Comparison of ENCODE assay signal across 1 cellular context in the genomic region with DNA sequence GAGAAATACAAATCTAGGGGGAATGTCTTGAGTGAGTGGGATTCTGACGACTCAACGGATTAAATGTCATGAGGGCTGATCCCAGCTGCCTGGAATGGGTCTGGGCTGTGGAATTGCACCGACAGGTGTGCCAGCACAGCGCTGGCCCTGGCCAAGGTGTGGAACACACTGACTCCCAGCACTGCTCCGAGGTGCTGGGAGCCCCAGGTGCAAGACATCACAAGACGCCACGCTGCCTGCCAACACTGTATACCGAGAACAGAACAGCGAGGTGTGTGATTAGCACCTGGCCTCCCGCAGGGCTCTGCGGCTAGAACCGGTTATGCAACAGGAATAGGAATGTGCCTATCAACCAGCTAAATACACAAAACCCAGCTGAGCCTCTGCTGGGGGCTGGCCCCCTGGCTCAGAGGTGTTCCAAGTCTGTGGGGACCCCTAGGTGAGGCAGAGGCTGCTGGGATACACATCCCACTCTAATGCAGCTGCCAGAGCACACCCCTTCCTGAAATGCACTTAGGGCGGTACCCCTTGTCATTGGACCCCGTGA.
TF ChIP-seq lines count a peak whose summit lies in the region.

No MANE protein-coding gene starts in this region.

TF ChIP-seq in HepG2, 621 proteins besides CTCF, POLR2A, EP300 and RAD21 (continued from another document and continues in another):
- TF ChIP-seq ELF3 (CRISPR knock-in tag; IDR thresholded peaks at IDR 0.05): 0 out of 2 replicates have a peak, but pooled peaks have one; percentile 23
- TF ChIP-seq, protein P1, sequence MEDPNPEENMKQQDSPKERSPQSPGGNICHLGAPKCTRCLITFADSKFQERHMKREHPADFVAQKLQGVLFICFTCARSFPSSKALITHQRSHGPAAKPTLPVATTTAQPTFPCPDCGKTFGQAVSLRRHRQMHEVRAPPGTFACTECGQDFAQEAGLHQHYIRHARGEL (CRISPR knock-in tag; IDR thresholded peaks at IDR 0.05): no peak
- no peak for TF ChIP-seq SMARCC2 (IDR thresholded peaks at IDR 0.05)
- TF ChIP-seq, protein P2, sequence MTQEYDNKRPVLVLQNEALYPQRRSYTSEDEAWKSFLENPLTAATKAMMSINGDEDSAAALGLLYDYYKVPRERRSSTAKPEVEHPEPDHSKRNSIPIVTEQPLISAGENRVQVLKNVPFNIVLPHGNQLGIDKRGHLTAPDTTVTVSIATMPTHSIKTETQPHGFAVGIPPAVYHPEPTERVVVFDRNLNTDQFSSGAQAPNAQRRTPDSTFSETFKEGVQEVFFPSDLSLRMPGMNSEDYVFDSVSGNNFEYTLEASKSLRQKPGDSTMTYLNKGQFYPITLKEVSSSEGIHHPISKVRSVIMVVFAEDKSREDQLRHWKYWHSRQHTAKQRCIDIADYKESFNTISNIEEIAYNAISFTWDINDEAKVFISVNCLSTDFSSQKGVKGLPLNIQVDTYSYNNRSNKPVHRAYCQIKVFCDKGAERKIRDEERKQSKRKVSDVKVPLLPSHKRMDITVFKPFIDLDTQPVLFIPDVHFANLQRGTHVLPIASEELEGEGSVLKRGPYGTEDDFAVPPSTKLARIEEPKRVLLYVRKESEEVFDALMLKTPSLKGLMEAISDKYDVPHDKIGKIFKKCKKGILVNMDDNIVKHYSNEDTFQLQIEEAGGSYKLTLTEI (CRISPR knock-in tag; conservative IDR thresholded peaks at IDR 0.05): no peak
- no peak for TF ChIP-seq ATF1 (CRISPR knock-in tag; IDR thresholded peaks at IDR 0.05)
- TF ChIP-seq, protein P3, sequence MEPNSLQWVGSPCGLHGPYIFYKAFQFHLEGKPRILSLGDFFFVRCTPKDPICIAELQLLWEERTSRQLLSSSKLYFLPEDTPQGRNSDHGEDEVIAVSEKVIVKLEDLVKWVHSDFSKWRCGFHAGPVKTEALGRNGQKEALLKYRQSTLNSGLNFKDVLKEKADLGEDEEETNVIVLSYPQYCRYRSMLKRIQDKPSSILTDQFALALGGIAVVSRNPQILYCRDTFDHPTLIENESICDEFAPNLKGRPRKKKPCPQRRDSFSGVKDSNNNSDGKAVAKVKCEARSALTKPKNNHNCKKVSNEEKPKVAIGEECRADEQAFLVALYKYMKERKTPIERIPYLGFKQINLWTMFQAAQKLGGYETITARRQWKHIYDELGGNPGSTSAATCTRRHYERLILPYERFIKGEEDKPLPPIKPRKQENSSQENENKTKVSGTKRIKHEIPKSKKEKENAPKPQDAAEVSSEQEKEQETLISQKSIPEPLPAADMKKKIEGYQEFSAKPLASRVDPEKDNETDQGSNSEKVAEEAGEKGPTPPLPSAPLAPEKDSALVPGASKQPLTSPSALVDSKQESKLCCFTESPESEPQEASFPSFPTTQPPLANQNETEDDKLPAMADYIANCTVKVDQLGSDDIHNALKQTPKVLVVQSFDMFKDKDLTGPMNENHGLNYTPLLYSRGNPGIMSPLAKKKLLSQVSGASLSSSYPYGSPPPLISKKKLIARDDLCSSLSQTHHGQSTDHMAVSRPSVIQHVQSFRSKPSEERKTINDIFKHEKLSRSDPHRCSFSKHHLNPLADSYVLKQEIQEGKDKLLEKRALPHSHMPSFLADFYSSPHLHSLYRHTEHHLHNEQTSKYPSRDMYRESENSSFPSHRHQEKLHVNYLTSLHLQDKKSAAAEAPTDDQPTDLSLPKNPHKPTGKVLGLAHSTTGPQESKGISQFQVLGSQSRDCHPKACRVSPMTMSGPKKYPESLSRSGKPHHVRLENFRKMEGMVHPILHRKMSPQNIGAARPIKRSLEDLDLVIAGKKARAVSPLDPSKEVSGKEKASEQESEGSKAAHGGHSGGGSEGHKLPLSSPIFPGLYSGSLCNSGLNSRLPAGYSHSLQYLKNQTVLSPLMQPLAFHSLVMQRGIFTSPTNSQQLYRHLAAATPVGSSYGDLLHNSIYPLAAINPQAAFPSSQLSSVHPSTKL (CRISPR knock-in tag; IDR thresholded peaks at IDR 0.05): peak; percentile 76
- TF ChIP-seq ZBTB7B (CRISPR knock-in tag; IDR thresholded peaks at IDR 0.05): peak; percentile 97
- TF ChIP-seq, protein P4, sequence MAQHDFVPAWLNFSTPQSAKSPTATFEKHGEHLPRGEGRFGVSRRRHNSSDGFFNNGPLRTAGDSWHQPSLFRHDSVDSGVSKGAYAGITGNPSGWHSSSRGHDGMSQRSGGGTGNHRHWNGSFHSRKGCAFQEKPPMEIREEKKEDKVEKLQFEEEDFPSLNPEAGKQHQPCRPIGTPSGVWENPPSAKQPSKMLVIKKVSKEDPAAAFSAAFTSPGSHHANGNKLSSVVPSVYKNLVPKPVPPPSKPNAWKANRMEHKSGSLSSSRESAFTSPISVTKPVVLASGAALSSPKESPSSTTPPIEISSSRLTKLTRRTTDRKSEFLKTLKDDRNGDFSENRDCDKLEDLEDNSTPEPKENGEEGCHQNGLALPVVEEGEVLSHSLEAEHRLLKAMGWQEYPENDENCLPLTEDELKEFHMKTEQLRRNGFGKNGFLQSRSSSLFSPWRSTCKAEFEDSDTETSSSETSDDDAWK (CRISPR knock-in tag; IDR thresholded peaks at IDR 0.05): no peak
- TF ChIP-seq ZMYM3 (CRISPR knock-in tag; IDR thresholded peaks at IDR 0.05): no peak
- TF ChIP-seq ZNF879 (CRISPR knock-in tag; IDR thresholded peaks at IDR 0.05): no peak
- TF ChIP-seq, protein P5, sequence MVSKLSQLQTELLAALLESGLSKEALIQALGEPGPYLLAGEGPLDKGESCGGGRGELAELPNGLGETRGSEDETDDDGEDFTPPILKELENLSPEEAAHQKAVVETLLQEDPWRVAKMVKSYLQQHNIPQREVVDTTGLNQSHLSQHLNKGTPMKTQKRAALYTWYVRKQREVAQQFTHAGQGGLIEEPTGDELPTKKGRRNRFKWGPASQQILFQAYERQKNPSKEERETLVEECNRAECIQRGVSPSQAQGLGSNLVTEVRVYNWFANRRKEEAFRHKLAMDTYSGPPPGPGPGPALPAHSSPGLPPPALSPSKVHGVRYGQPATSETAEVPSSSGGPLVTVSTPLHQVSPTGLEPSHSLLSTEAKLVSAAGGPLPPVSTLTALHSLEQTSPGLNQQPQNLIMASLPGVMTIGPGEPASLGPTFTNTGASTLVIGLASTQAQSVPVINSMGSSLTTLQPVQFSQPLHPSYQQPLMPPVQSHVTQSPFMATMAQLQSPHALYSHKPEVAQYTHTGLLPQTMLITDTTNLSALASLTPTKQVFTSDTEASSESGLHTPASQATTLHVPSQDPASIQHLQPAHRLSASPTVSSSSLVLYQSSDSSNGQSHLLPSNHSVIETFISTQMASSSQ (IDR thresholded peaks at IDR 0.05; ENCODE audit: low read depth): no peak
- TF ChIP-seq, protein P5 (CRISPR knock-in tag; IDR thresholded peaks at IDR 0.05; ENCODE audit: borderline replicate concordance): 0 out of 2 replicates have a peak, but pooled peaks have one; percentile 35
- no peak for TF ChIP-seq MYNN (CRISPR knock-in tag; IDR thresholded peaks at IDR 0.05; ENCODE audit: low read depth)
- TF ChIP-seq HNRNPUL1 (IDR thresholded peaks at IDR 0.05; ENCODE audit: low read depth, low read length): no peak
- TF ChIP-seq ZNF766 (CRISPR knock-in tag; IDR thresholded peaks at IDR 0.05; ENCODE audit: borderline replicate concordance): peak; percentile 51; the same call in 1 of the 2 replicates
- no peak for TF ChIP-seq SRSF9 (IDR thresholded peaks at IDR 0.05; ENCODE audit: borderline replicate concordance, insufficient read depth, low read depth, low read length, poor library complexity, severe bottlenecking)
- TF ChIP-seq ZNF333 (CRISPR knock-in tag; IDR thresholded peaks at IDR 0.05; ENCODE audit: borderline replicate concordance): no peak
- no peak for TF ChIP-seq POLR2AphosphoS2 (IDR thresholded peaks at IDR 0.05; ENCODE audit: low read depth, low read length)
- TF ChIP-seq, protein P6, sequence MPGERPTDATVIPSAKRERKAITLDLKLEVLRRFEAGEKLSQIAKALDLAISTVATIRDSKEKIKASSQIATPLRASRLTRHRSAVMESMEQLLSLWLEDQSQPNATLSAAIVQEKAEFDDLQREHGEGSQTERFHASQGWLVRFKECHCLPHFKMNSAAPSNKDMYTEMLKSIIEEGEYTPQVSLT (CRISPR knock-in tag; IDR thresholded peaks at IDR 0.05; ENCODE audit: borderline replicate concordance, low read depth): no peak
- TF ChIP-seq ZFAT (CRISPR knock-in tag; conservative IDR thresholded peaks at IDR 0.05): no peak
- no peak for TF ChIP-seq ZNF232 (CRISPR knock-in tag; IDR thresholded peaks at IDR 0.05; ENCODE audit: borderline replicate concordance)
- TF ChIP-seq, protein P7, sequence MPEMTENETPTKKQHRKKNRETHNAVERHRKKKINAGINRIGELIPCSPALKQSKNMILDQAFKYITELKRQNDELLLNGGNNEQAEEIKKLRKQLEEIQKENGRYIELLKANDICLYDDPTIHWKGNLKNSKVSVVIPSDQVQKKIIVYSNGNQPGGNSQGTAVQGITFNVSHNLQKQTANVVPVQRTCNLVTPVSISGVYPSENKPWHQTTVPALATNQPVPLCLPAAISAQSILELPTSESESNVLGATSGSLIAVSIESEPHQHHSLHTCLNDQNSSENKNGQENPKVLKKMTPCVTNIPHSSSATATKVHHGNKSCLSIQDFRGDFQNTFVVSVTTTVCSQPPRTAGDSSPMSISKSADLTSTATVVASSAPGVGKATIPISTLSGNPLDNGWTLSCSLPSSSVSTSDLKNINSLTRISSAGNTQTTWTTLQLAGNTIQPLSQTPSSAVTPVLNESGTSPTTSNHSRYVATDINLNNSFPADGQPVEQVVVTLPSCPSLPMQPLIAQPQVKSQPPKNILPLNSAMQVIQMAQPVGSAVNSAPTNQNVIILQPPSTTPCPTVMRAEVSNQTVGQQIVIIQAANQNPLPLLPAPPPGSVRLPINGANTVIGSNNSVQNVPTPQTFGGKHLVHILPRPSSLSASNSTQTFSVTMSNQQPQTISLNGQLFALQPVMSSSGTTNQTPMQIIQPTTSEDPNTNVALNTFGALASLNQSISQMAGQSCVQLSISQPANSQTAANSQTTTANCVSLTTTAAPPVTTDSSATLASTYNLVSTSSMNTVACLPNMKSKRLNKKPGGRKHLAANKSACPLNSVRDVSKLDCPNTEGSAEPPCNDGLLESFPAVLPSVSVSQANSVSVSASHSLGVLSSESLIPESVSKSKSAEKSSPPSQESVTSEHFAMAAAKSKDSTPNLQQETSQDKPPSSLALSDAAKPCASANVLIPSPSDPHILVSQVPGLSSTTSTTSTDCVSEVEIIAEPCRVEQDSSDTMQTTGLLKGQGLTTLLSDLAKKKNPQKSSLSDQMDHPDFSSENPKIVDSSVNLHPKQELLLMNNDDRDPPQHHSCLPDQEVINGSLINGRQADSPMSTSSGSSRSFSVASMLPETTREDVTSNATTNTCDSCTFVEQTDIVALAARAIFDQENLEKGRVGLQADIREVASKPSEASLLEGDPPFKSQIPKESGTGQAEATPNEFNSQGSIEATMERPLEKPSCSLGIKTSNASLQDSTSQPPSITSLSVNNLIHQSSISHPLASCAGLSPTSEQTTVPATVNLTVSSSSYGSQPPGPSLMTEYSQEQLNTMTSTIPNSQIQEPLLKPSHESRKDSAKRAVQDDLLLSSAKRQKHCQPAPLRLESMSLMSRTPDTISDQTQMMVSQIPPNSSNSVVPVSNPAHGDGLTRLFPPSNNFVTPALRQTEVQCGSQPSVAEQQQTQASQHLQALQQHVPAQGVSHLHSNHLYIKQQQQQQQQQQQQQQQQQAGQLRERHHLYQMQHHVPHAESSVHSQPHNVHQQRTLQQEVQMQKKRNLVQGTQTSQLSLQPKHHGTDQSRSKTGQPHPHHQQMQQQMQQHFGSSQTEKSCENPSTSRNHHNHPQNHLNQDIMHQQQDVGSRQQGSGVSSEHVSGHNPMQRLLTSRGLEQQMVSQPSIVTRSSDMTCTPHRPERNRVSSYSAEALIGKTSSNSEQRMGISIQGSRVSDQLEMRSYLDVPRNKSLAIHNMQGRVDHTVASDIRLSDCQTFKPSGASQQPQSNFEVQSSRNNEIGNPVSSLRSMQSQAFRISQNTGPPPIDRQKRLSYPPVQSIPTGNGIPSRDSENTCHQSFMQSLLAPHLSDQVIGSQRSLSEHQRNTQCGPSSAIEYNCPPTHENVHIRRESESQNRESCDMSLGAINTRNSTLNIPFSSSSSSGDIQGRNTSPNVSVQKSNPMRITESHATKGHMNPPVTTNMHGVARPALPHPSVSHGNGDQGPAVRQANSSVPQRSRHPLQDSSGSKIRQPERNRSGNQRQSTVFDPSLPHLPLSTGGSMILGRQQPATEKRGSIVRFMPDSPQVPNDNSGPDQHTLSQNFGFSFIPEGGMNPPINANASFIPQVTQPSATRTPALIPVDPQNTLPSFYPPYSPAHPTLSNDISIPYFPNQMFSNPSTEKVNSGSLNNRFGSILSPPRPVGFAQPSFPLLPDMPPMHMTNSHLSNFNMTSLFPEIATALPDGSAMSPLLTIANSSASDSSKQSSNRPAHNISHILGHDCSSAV (CRISPR knock-in tag; IDR thresholded peaks at IDR 0.05; ENCODE audit: borderline replicate concordance): no peak
- no peak for TF ChIP-seq NCOA5 (CRISPR knock-in tag; IDR thresholded peaks at IDR 0.05)
- TF ChIP-seq DNMT3B (CRISPR knock-in tag; conservative IDR thresholded peaks at IDR 0.05): no peak
- TF ChIP-seq SMARCE1 (IDR thresholded peaks at IDR 0.05; ENCODE audit: borderline replicate concordance): no peak
- peak; percentile 95 for TF ChIP-seq ZNF468 (CRISPR knock-in tag; IDR thresholded peaks at IDR 0.05)
- no peak for TF ChIP-seq BORCS8-MEF2B (CRISPR knock-in tag; IDR thresholded peaks at IDR 0.05)
- TF ChIP-seq ZNF839 (CRISPR knock-in tag; IDR thresholded peaks at IDR 0.05; ENCODE audit: borderline replicate concordance): 0 out of 2 replicates have a peak, but pooled peaks have one; percentile 30
- TF ChIP-seq TARDBP (CRISPR knock-in tag; IDR thresholded peaks at IDR 0.05): no peak
- TF ChIP-seq, protein P8, sequence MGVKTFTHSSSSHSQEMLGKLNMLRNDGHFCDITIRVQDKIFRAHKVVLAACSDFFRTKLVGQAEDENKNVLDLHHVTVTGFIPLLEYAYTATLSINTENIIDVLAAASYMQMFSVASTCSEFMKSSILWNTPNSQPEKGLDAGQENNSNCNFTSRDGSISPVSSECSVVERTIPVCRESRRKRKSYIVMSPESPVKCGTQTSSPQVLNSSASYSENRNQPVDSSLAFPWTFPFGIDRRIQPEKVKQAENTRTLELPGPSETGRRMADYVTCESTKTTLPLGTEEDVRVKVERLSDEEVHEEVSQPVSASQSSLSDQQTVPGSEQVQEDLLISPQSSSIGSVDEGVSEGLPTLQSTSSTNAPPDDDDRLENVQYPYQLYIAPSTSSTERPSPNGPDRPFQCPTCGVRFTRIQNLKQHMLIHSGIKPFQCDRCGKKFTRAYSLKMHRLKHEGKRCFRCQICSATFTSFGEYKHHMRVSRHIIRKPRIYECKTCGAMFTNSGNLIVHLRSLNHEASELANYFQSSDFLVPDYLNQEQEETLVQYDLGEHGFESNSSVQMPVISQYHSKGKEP (CRISPR knock-in tag; IDR thresholded peaks at IDR 0.05): no peak
